8 cellular contexts compared by ENCODE assay signal in genomic region chr16:14072360-14072759, GRCh38. TPM values are rescaled to one million over a fixed set of nuclear protein-coding genes. Genes with fewer than 3 reads are reported as not detected.
A peak's percentile ranks its signal among the peaks of the same experiment; 100 is the strongest.
DNase-seq lines count a peak whose midpoint lies in the region; ATAC-seq and TF ChIP-seq lines count a peak whose summit lies in the region.

No MANE protein-coding gene starts in this region.

- 85% methylated on average over 6 of the region's 6 CpGs for WGBS in suprapubic skin

- no peaks in the 10 kb centered on the region for H3K9me3 Mint-ChIP-seq in activated T-cell treated with anti-CD3 and anti-CD28 coated beads, Interleukin-2, amount 50 U/mL, for 24 hours

- H3K27me3 ChIP-seq in adipocyte (replicated peaks; ENCODE audit: control insufficient read depth, insufficient read depth, low read length) (peaks cover 3% of the 10 kb centered on the region), left lung (no peaks in the 10 kb centered on the region), suprapubic skin (no peaks in the 10 kb centered on the region)

- H3K9me3 ChIP-seq in adipocyte (ENCODE audit: control insufficient read depth, low read length) (no peaks in the 10 kb centered on the region), left lung (no peaks in the 10 kb centered on the region), suprapubic skin (no peaks in the 10 kb centered on the region)

- DNase-seq in activated T-cell treated with anti-CD3 and anti-CD28 coated beads, Interleukin-2, amount 50 U/mL, for 24 hours: no peak
- DNase-seq in activated T-cell treated with anti-CD3 and anti-CD28 coated beads for 4 hours: no peak
- no peak for DNase-seq in adipocyte (ENCODE audit: low read depth)
- no peak for DNase-seq in left lung
- DNase-seq in suprapubic skin (ENCODE audit: low spot score in 2 of 2): no peak
- no peak for DNase-seq in GM10248 (ENCODE audit: extremely low spot score)
- DNase-seq in posterior cingulate gyrus: no peak

- ATAC-seq in left lung (no peak), GM21825 (IDR thresholded peaks at IDR 0.05; ENCODE audit: unreplicated experiment) (no peak)

- no peak for TF ChIP-seq POLR2A in suprapubic skin (IDR thresholded peaks at IDR 0.05)

- H3K4me1 ChIP-seq in adipocyte (ENCODE audit: control insufficient read depth, insufficient read depth, low read length) (peaks cover 6% of the 10 kb centered on the region), left lung (peaks cover 6 to 18% of the 10 kb centered on the region in 2 donors), suprapubic skin (peaks cover 33% of the 10 kb centered on the region)

- H3K4me3 ChIP-seq in adipocyte (ENCODE audit: low read length) (peak overlapping the region; percentile 91), left lung (peak overlapping the region; percentile 80 to 96), suprapubic skin (peak overlapping the region; percentile 97)

- TF ChIP-seq EP300 in suprapubic skin (IDR thresholded peaks at IDR 0.05): no peak

- POLR2A ChIA-PET in GM10248 (lab: Yijun Ruan, JAX): interaction anchor here (0.7 kb wide), 1 partner anchor 63 kb away, joined by 3 read pairs; no protein-coding TSS in a partner anchor

- TF ChIP-seq CTCF in left lung (IDR thresholded peaks at IDR 0.05) (no peak), suprapubic skin (IDR thresholded peaks at IDR 0.05) (no peak), GM10248 (IDR thresholded peaks at IDR 0.05; ENCODE audit: control extremely low read depth, extremely low read depth, low read depth, missing control alignments) (no peak)

- peak overlapping the region; percentile 93 for H3K9ac ChIP-seq in adipocyte (ENCODE audit: low read length)

- peak overlapping the region; percentile 88 for H3K4me3 Mint-ChIP-seq in activated T-cell treated with anti-CD3 and anti-CD28 coated beads, Interleukin-2, amount 50 U/mL, for 24 hours

- H3K4me1 Mint-ChIP-seq in activated T-cell treated with anti-CD3 and anti-CD28 coated beads, Interleukin-2, amount 50 U/mL, for 24 hours (ENCODE audit: low read depth): peaks cover 29% of the 10 kb centered on the region

- H3K27ac ChIP-seq in left lung (no peak overlapping the region), suprapubic skin (no peak overlapping the region)

- intact Hi-C loops in left lung (cut with DNase I): no loop called here
- intact Hi-C loops in posterior cingulate gyrus (cut with DNase I): no loop called here

- peak overlapping the region; percentile 88 for H3K27ac Mint-ChIP-seq in activated T-cell treated with anti-CD3 and anti-CD28 coated beads, Interleukin-2, amount 50 U/mL, for 24 hours

- peaks cover 11% of the 10 kb centered on the region for H3K36me3 Mint-ChIP-seq in activated T-cell treated with anti-CD3 and anti-CD28 coated beads, Interleukin-2, amount 50 U/mL, for 24 hours (ENCODE audit: low read depth)

- H3K36me3 ChIP-seq in adipocyte (ENCODE audit: control insufficient read depth, insufficient read depth, low read length, severe bottlenecking) (no peaks in the 10 kb centered on the region), left lung (no peaks in the 10 kb centered on the region), suprapubic skin (no peaks in the 10 kb centered on the region)

- CTCF ChIA-PET in GM10248 (lab: Yijun Ruan, JAX): interaction anchor here (1.1 to 1.2 kb wide), 2 partner anchors 24 to 149 kb away, joined by 3 read pairs; no protein-coding TSS in a partner anchor

- H3K27me3 Mint-ChIP-seq in activated T-cell treated with anti-CD3 and anti-CD28 coated beads, Interleukin-2, amount 50 U/mL, for 24 hours: peaks cover 6% of the 10 kb centered on the region

RNA-seq across cellular contexts. Expression of gene MRTFB, which starts 1.2 kb away (rescaled TPM):
- total RNA-seq in left lung: 10 to 100 TPM; 46.2 to 48.9 TPM
- total RNA-seq in suprapubic skin: 100 to 1,000 TPM in 1 of 4 donors, 10 to 100 TPM in 3; 43.6 to 197 (median 65.5) TPM
